In the genomic region with DNA sequence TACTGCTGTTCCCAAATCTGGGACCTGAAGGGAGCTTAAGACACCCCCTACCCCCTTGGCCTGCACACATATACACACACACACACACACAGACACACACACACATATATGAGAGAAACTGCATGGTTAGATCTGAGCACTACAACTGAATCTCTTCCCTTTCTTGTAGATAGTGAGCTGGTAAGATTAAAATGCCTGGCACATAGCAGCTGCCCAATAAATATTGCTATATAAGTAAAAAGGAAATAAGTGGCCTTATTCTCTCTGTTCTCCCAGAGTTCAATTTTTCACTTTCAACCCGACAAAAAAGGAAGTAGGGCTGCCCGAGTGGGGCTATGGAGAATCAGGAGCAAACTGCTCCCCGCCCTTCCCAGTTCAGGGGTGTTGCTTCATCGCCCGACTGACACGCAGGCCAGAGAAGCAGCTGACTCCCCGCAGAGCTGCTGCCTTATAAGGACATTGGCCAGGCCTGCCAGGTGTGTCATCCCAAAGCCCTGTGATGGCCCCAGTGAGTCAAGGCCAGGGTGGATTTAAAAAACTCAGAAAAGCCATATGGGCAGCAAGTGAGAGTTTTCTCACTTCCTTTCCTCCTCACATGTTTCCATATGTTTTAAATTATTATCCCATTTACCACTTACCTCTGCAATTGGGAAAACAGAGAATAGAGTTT, we compare ENCODE assay signal across 8 cellular contexts.
DNase-seq lines count a peak whose midpoint lies in the region; ATAC-seq, FAIRE-seq and TF ChIP-seq lines count a peak whose summit lies in the region.

No MANE protein-coding gene starts in this region.

- H3K27ac ChIP-seq in GM12878 (ENCODE audit: control insufficient read depth, insufficient read depth) = no peak overlapping the region
- peak overlapping the region in 1 of 4 donors; percentile 26 for H3K27ac ChIP-seq in upper lobe of left lung

- H3K9me3 ChIP-seq in GM12878 (replicated peaks; ENCODE audit: control insufficient read depth, insufficient read depth, low read length) (no peaks in the 10 kb centered on the region), upper lobe of left lung (no peaks in the 10 kb centered on the region)

- TF ChIP-seq EP300 in GM12878 (IDR thresholded peaks at IDR 0.05; ENCODE audit: borderline replicate concordance in 1 of 2, control insufficient read depth in 1 of 2, low read depth in 2 of 2, low read length in 2 of 2) = no peak
- TF ChIP-seq EP300 in upper lobe of left lung (IDR thresholded peaks at IDR 0.05) = no peak

- TF ChIP-seq POLR2A in GM12878 (IDR thresholded peaks at IDR 0.05; ENCODE audit: low read depth, low read length) (no peak), upper lobe of left lung (IDR thresholded peaks at IDR 0.05) (no peak)

- 42% methylated on average over 7 of the region's 7 CpGs for WGBS in GM12878 (ENCODE audit: insufficient coverage, insufficient replicate concordance, low lambda C conversion rate, missing lambda C conversion rate)
- 32 to 52% methylated on average over 7 of the region's 7 CpGs for WGBS in upper lobe of left lung, 2 donors

- H3K27me3 ChIP-seq in GM12878 (replicated peaks in 1 of 2; ENCODE audit: control insufficient read depth in 2 of 2, insufficient read depth in 2 of 2, low read length in 1 of 2) (no peaks in the 10 kb centered on the region), upper lobe of left lung (no peaks in the 10 kb centered on the region)

- DNase-seq in GM04503 (ENCODE audit: low read depth) (peak; percentile 94), H4 (ENCODE audit: low spot score) (peak; percentile 92), Kasumi-1 (lab: John Stamatoyannopoulos, UW) (peak; percentile 83 to 85), GM12878 (ENCODE audit: low read depth, low spot score) (no peak), kidney glomerular epithelial cell (lab: John Stamatoyannopoulos, UW) (peak; percentile 72), upper lobe of left lung (peak; percentile 29 to 97), cerebellum (ENCODE audit: low spot score) (no peak)
- DNase-seq in stimulated activated CD4-positive, alpha-beta T cell treated with anti-CD3 and anti-CD28 coated beads, Interleukin-4, amount 100 ng/mL, for 1 hour = no peak

- H4K20me1 ChIP-seq in GM12878 (ENCODE audit: control insufficient read depth, insufficient read depth) = no peaks in the 10 kb centered on the region

- no TSS peak for BruUV-seq in GM12878 (replicated peaks; lab: Mats Ljungman, UMichigan)

- no peak overlapping the region for H3K4me3 ChIP-seq in GM12878
- no peak overlapping the region for H3K4me3 ChIP-seq in upper lobe of left lung

- CTCF ChIA-PET in GM12878 (lab: Yijun Ruan, JAX) = interaction anchor here (1.3 to 1.4 kb wide), 2 partner anchors 9 to 330 kb away, joined by 3 to 5 read pairs; no protein-coding TSS in a partner anchor

- peaks cover 11% of the 10 kb centered on the region for H3K4me1 ChIP-seq in GM12878 (ENCODE audit: control insufficient read depth, insufficient read depth, low read length)
- no peaks in the 10 kb centered on the region for H3K4me1 ChIP-seq in upper lobe of left lung

- no peak for FAIRE-seq in GM12878 (lab: Jason Lieb, UNC)

- no peak overlapping the region for H2AFZ ChIP-seq in GM12878 (ENCODE audit: control insufficient read depth, low read depth, low read length)

- POLR2A ChIA-PET in GM12878 (lab: Charles Lee) = interaction anchor here (1.0 kb wide), 1 partner anchor 8 kb away, joined by 4 read pairs; no protein-coding TSS in a partner anchor

- no peak overlapping the region for H3K9ac ChIP-seq in GM12878 (ENCODE audit: control insufficient read depth, insufficient read depth, low read length)

- no peak for TF ChIP-seq RAD21 in GM12878 (IDR thresholded peaks at IDR 0.05; ENCODE audit: insufficient read depth, low read depth, low read length)

- no peak for TF ChIP-seq CTCF in GM12878 (IDR thresholded peaks at IDR 0.05 in 2 of 3, conservative IDR thresholded peaks at IDR 0.05 in 1 of 3; ENCODE audit: control insufficient read depth in 2 of 3, extremely low read depth in 1 of 3, insufficient read depth in 1 of 3, low read depth in 3 of 3, low read length in 3 of 3)
- TF ChIP-seq CTCF in upper lobe of left lung (IDR thresholded peaks at IDR 0.05) = no peak

- H3K36me3 ChIP-seq in GM12878 (ENCODE audit: control insufficient read depth in 2 of 2, insufficient read depth in 2 of 2, low read length in 1 of 2) (no peaks in the 10 kb centered on the region), upper lobe of left lung (no peaks in the 10 kb centered on the region)

- ATAC-seq in GM12878 (peak; percentile 89), upper lobe of left lung (ENCODE audit: low FRiP score in 2 of 2) (peak; percentile 83 to 97)

- SMC1A ChIA-PET in GM12878 (lab: Charles Lee; ENCODE audit: uncharacterized antibody, unreplicated experiment) = interaction anchor here (0.6 kb wide), 1 partner anchor 85 kb away, joined by 3 read pairs; no protein-coding TSS in a partner anchor

- no peaks in the 10 kb centered on the region for H3K79me2 ChIP-seq in GM12878 (ENCODE audit: control insufficient read depth, insufficient read depth, low read length)

- intact Hi-C loops in GM12878 (cut with micrococcal nuclease; ENCODE audit: unreplicated experiment) = no loop called here

- H3K4me2 ChIP-seq in GM12878 (ENCODE audit: control insufficient read depth, insufficient read depth) = no peak overlapping the region

- in situ Hi-C loops in GM12878 (cut with MboI) = no loop called here

- RAD21 ChIA-PET in GM12878 (lab: Charles Lee; ENCODE audit: unreplicated experiment) = no interaction called here

TF ChIP-seq in GM12878, 131 proteins besides CTCF, POLR2A, EP300 and RAD21:
- 0 out of 2 replicates have a peak, but pooled peaks have one; percentile 16 for TF ChIP-seq SPI1 (IDR thresholded peaks at IDR 0.05; ENCODE audit: borderline replicate concordance, insufficient read depth, low read depth, low read length)
- peak in 1 of 2 experiments; percentile 40; a peak in 2 of 4 replicates for TF ChIP-seq IKZF2 (IDR thresholded peaks at IDR 0.05)
- TF ChIP-seq NFIC (IDR thresholded peaks at IDR 0.05; ENCODE audit: low read depth, low read length) = peak; percentile 44; the same call in 1 of the 2 replicates
- TF ChIP-seq RUNX3 (IDR thresholded peaks at IDR 0.05; ENCODE audit: low read length) = peak; percentile 37; the same call in 1 of the 2 replicates
- peak; percentile 78 for TF ChIP-seq EED (IDR thresholded peaks at IDR 0.05; ENCODE audit: low read depth)
- TF ChIP-seq CEBPB (IDR thresholded peaks at IDR 0.05; ENCODE audit: borderline replicate concordance in 1 of 2, low read depth in 2 of 2, low read length in 2 of 2) = peak in 1 of 2 experiments; percentile 55; a peak in 1 of 4 replicates
- no peak for TF ChIP-seq CHD4 (IDR thresholded peaks at IDR 0.05)
- TF ChIP-seq, protein P1, sequence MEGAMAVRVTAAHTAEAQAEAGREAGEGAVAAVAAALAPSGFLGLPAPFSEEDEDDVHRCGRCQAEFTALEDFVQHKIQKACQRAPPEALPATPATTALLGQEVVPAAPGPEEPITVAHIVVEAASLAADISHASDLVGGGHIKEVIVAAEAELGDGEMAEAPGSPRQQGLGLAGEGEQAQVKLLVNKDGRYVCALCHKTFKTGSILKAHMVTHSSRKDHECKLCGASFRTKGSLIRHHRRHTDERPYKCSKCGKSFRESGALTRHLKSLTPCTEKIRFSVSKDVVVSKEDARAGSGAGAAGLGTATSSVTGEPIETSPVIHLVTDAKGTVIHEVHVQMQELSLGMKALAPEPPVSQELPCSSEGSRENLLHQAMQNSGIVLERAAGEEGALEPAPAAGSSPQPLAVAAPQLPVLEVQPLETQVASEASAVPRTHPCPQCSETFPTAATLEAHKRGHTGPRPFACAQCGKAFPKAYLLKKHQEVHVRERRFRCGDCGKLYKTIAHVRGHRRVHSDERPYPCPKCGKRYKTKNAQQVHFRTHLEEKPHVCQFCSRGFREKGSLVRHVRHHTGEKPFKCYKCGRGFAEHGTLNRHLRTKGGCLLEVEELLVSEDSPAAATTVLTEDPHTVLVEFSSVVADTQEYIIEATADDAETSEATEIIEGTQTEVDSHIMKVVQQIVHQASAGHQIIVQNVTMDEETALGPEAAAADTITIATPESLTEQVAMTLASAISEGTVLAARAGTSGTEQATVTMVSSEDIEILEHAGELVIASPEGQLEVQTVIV (IDR thresholded peaks at IDR 0.05; ENCODE audit: borderline replicate concordance, partially characterized antibody) = no peak
- TF ChIP-seq, protein P2, sequence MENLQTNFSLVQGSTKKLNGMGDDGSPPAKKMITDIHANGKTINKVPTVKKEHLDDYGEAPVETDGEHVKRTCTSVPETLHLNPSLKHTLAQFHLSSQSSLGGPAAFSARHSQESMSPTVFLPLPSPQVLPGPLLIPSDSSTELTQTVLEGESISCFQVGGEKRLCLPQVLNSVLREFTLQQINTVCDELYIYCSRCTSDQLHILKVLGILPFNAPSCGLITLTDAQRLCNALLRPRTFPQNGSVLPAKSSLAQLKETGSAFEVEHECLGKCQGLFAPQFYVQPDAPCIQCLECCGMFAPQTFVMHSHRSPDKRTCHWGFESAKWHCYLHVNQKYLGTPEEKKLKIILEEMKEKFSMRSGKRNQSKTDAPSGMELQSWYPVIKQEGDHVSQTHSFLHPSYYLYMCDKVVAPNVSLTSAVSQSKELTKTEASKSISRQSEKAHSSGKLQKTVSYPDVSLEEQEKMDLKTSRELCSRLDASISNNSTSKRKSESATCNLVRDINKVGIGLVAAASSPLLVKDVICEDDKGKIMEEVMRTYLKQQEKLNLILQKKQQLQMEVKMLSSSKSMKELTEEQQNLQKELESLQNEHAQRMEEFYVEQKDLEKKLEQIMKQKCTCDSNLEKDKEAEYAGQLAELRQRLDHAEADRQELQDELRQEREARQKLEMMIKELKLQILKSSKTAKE (IDR thresholded peaks at IDR 0.05; ENCODE audit: low read depth, poor library complexity, severe bottlenecking) = no peak
- TF ChIP-seq SRF (IDR thresholded peaks at IDR 0.05; ENCODE audit: low read depth in 2 of 2, low read length in 2 of 2) = peak; percentile 85 to 96

Comparison
In these comparisons a context has a peak if more than half of its experiments do, and no peak if none do; other contexts are left out.
1. DNase-seq: peak in GM04503 (single experiment), H4 (single experiment), Kasumi-1 (2 of 2), kidney glomerular epithelial cell (single experiment) and upper lobe of left lung (2 of 2); none in GM12878 (single experiment), cerebellum (single experiment) and stimulated activated CD4-positive, alpha-beta T cell treated with anti-CD3 and anti-CD28 coated beads, Interleukin-4, amount 100 ng/mL, for 1 hour (single experiment).